18 cellular contexts compared by ENCODE assay signal in the genomic region with DNA sequence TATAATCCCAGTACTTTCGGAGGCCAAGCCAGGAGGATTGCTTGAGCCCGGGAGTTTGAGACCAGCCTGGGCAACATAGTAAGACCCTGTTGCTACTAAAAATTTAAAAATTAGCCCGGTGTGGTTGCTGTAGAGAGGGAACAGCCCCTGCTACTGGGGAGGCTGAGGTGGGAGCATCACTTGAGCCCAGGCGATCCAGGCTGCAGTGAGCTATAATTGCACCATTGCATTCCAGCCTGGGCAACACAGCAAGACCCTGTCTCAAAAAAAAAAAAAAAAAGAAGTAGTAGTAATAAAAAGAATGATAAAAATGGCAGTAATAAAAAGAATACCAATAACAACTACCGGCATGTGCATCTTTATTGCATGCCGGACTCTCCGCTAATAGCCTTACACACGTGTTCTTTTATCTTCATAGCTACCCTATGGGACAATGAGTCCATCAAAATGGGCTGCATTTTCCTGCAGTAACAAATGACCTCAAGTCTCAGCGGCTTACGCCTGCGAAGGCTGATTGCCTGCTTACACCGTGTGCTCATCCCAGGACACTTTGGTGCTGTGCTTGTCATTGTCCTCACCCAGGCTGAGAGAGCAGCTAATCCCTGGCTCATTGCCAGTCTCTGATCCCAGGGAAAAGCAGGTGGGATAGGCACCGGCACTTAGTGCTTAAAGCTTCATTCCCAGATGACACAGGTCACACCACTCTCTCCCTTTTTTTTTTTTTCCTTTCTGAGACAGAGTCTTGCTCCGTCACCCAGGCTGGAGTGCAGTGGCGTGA.
"Had no signal": no experiment of that assay in that cellular context is flagged by ENCODE, and none has a peak within 500 bp of the region (broad histone marks: within the 10 kb centered on the region; RNA-seq: fewer than 3 reads in every experiment).

No MANE protein-coding gene starts in this region.

- DNase-seq: activated CD4-positive, alpha-beta memory T cell treated with anti-CD3 and anti-CD28 coated beads, Interleukin-2, amount 10 ng/mL, durations not matched to agents 7 days and 5 days; activated CD4-positive, alpha-beta T cell treated with anti-CD3 and anti-CD28 coated beads for 48 hours; activated CD4-positive, CD25-positive, alpha-beta regulatory T cell; activated naive CD4-positive, alpha-beta T cell treated with anti-CD3 and anti-CD28 coated beads for 36 hours; activated naive CD8-positive, alpha-beta T cell treated with anti-CD3 and anti-CD28 coated beads, Interleukin-2, amount 50 U/mL, for 24 hours; activated T-cell treated with anti-CD3 and anti-CD28 coated beads, Interleukin-2, amount 50 U/mL, for 1 hour; anterior cingulate cortex; caudate nucleus; dorsolateral prefrontal cortex; immature natural killer cell; kidney glomerular epithelial cell; left ventricle myocardium inferior; mucosa of descending colon; naive B cell; retina; spleen; stimulated activated CD4-positive, alpha-beta T cell treated with anti-CD3 and anti-CD28 coated beads, Interleukin-4, amount 100 ng/mL, for 4 hours; stimulated activated naive CD4-positive, alpha-beta T cell had no signal

- ATAC-seq: activated naive CD8-positive, alpha-beta T cell treated with anti-CD3 and anti-CD28 coated beads, Interleukin-2, amount 50 U/mL, for 24 hours had no signal
